11 cellular contexts compared by ENCODE assay signal in the genomic region with DNA sequence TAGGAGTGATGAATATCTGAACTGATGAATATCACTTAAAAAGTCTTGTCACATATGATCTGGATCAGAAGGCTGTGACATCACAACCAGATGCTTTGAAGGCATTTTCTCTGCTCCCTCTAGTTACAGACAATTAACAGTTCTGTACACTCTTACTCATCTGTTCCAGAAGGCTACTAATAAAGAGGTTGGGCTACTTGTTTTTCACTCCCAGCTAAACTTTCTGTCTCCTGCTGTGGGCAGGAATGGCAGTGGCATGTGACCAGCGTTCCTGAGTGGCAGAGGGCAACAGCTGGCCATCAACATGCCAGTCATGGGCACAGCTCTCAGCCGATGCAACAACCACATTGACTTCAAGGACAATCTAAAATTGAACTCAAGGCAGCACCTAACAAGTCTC.
DNase-seq lines count a peak whose midpoint lies in the region; ATAC-seq and TF ChIP-seq lines count a peak whose summit lies in the region.
"Had no signal": no experiment of that assay in that cellular context is flagged by ENCODE, and none has a peak within 500 bp of the region (broad histone marks: within the 10 kb centered on the region; RNA-seq: fewer than 3 reads in every experiment).

No MANE protein-coding gene starts in this region.

- peak overlapping the region; percentile 41 to 84 (median 69); a peak in 21 of 22 replicates for H3K4me2 ChIP-seq in BLaER1 treated with 17β-estradiol and CSF1 and Interleukin-3, amounts not matched to agents 10 nM and 100 nM
- peak overlapping the region; percentile 25 for H3K4me2 ChIP-seq in neural progenitor cell

- peaks cover 37% of the 10 kb centered on the region for H3K36me3 Mint-ChIP-seq in neural progenitor cell

- peaks cover 80 to 98% (median 95%) of the 10 kb centered on the region in 11 experiments for H4K20me1 ChIP-seq in BLaER1 treated with 17β-estradiol and CSF1 and Interleukin-3, amounts not matched to agents 10 nM and 100 nM
- H4K20me1 ChIP-seq in neural progenitor cell (ENCODE audit: low read depth): peaks cover 89% of the 10 kb centered on the region

- no peaks in the 10 kb centered on the region for H3K27me3 ChIP-seq in BLaER1 treated with 17β-estradiol and CSF1 and Interleukin-3, amounts not matched to agents 10 nM and 100 nM
- no peaks in the 10 kb centered on the region for H3K27me3 ChIP-seq in neural progenitor cell
- H3K27me3 ChIP-seq: suprapubic skin had no signal

- H3K36me3 ChIP-seq in BLaER1 treated with 17β-estradiol and CSF1 and Interleukin-3, amounts not matched to agents 10 nM and 100 nM: peaks cover 31 to 56% (median 40%) of the 10 kb centered on the region in 11 experiments
- H3K36me3 ChIP-seq in neural progenitor cell: no peaks in the 10 kb centered on the region

- peak overlapping the region in 1 of 11 experiments; percentile 12; a peak in 1 of 22 replicates for H3K27ac ChIP-seq in BLaER1 treated with 17β-estradiol and CSF1 and Interleukin-3, amounts not matched to agents 10 nM and 100 nM
- H3K27ac ChIP-seq in neural progenitor cell: peak overlapping the region; percentile 78
- H3K27ac ChIP-seq: RWPE1, suprapubic skin had no signal

- H3K79me2 ChIP-seq in neural progenitor cell (ENCODE audit: low read depth): peaks cover 89% of the 10 kb centered on the region

- H3K4me3 Mint-ChIP-seq in neural progenitor cell: no peak overlapping the region

- H3K4me3 ChIP-seq in BLaER1 treated with 17β-estradiol and CSF1 and Interleukin-3, amounts not matched to agents 10 nM and 100 nM: no peak overlapping the region
- no peak overlapping the region for H3K4me3 ChIP-seq in fibroblast of mammary gland (ENCODE audit: control insufficient read depth, low read depth, low read length)
- no peak overlapping the region for H3K4me3 ChIP-seq in neural progenitor cell
- H3K4me3 ChIP-seq: suprapubic skin had no signal

- peaks cover 72% of the 10 kb centered on the region for H3K4me1 Mint-ChIP-seq in neural progenitor cell

- H3K27ac Mint-ChIP-seq in neural progenitor cell: peak overlapping the region; percentile 75

- peaks cover 2% of the 10 kb centered on the region for H3K9me3 Mint-ChIP-seq in neural progenitor cell

- peaks cover 0 to 12% (median 6%) of the 10 kb centered on the region in 11 experiments; a peak in 7 of 22 replicates for H3K9me3 ChIP-seq in BLaER1 treated with 17β-estradiol and CSF1 and Interleukin-3, amounts not matched to agents 10 nM and 100 nM (replicated peaks in 1 of 11)
- H3K9me3 ChIP-seq in neural progenitor cell (ENCODE audit: low read depth): no peaks in the 10 kb centered on the region
- H3K9me3 ChIP-seq: suprapubic skin had no signal

- peaks cover 59% of the 10 kb centered on the region for H3F3A ChIP-seq in neural progenitor cell (ENCODE audit: low read depth)

- no peak overlapping the region for H2AFZ ChIP-seq in neural progenitor cell (replicated peaks)

- DNase-seq in RPMI7951 (ENCODE audit: low read depth) (peak; percentile 20), fibroblast of mammary gland (ENCODE audit: low read depth) (peak; percentile 71), neural progenitor cell (ENCODE audit: low spot score) (no peak), NCI-H146 treated with DMSO at 0.1 percent for 48 hours (lab: John Stamatoyannopoulos, UW; ENCODE audit: unreplicated experiment) (no peak)
- DNase-seq in central memory CD4-positive, alpha-beta T cell: no peak
- DNase-seq in stimulated activated CD8-positive, alpha-beta memory T cell treated with anti-CD3 and anti-CD28 coated beads, Interleukin-4, amount 100 ng/mL, for 48 hours: no peak
- DNase-seq: Kasumi-1 had no signal

- no peaks in the 10 kb centered on the region for H3K27me3 Mint-ChIP-seq in neural progenitor cell (ENCODE audit: insufficient read depth, low read depth)

- H3K4me1 ChIP-seq in BLaER1 treated with 17β-estradiol and CSF1 and Interleukin-3, amounts not matched to agents 10 nM and 100 nM: peaks cover 56 to 97% (median 92%) of the 10 kb centered on the region in 10 experiments
- H3K4me1 ChIP-seq in neural progenitor cell: peaks cover 66% of the 10 kb centered on the region

- no peak for ATAC-seq in HG02678 (IDR thresholded peaks at IDR 0.05; ENCODE audit: unreplicated experiment)

- no peak overlapping the region for H3K9ac ChIP-seq in BLaER1 treated with 17β-estradiol and CSF1 and Interleukin-3, amounts not matched to agents 10 nM and 100 nM
- no peak overlapping the region for H3K9ac ChIP-seq in neural progenitor cell

- no peak for TF ChIP-seq CTCF in fibroblast of mammary gland (conservative IDR thresholded peaks at IDR 0.05; ENCODE audit: control insufficient read depth, insufficient read depth, low read depth, low read length)
- TF ChIP-seq CTCF in neural progenitor cell (IDR thresholded peaks at IDR 0.05): no peak

Comparison
In these comparisons a context has a peak if more than half of its experiments do, and no peak if none do; other contexts are left out.
1. DNase-seq: peak in RPMI7951 (single experiment) and fibroblast of mammary gland (single experiment); none in neural progenitor cell (single experiment), central memory CD4-positive, alpha-beta T cell (single experiment), NCI-H146 treated with DMSO at 0.1 percent for 48 hours (single experiment) and stimulated activated CD8-positive, alpha-beta memory T cell treated with anti-CD3 and anti-CD28 coated beads, Interleukin-4, amount 100 ng/mL, for 48 hours (single experiment).